In genomic region chr11:84890706-84891105, GRCh38 we compare ENCODE assay signal across 23 cellular contexts.
DNase-seq lines count a peak whose midpoint lies in the region; TF ChIP-seq lines count a peak whose summit lies in the region.
"Had no signal": no experiment of that assay in that cellular context is flagged by ENCODE, and none has a peak within 500 bp of the region (broad histone marks: within the 10 kb centered on the region; RNA-seq: fewer than 3 reads in every experiment).

No MANE protein-coding gene starts in this region.

- no peak overlapping the region for H2AFZ ChIP-seq in osteoblast (ENCODE audit: low read length)

- H3K4me3 ChIP-seq in coronary artery (no peak overlapping the region), osteoblast (ENCODE audit: insufficient read depth, low read length) (no peak overlapping the region)
- H3K4me3 ChIP-seq: ascending aorta, BLaER1, testis had no signal

- no peak overlapping the region for H3K4me2 ChIP-seq in osteoblast (ENCODE audit: insufficient read depth, low read length)
- H3K4me2 ChIP-seq: BLaER1 had no signal

- H3K36me3 ChIP-seq in osteoblast (ENCODE audit: insufficient read depth, low read length), result no peaks in the 10 kb centered on the region
- H3K36me3 ChIP-seq: ascending aorta, BLaER1, neutrophil had no signal

- no peaks in the 10 kb centered on the region for H4K20me1 ChIP-seq in osteoblast (ENCODE audit: insufficient read depth, low read length)
- H4K20me1 ChIP-seq: BLaER1 had no signal

- DNase-seq in EH (ENCODE audit: low read depth) (peak; percentile 39), LHCN-M2 (ENCODE audit: low read depth) (peak; percentile 6), ecto neural progenitor cell (ENCODE audit: low spot score) (peak; percentile 71), left kidney (ENCODE audit: low read depth, low spot score) (peak; percentile 54), NCI-H526 treated with DMSO at 0.1 percent for 48 hours (lab: John Stamatoyannopoulos, UW) (no peak), coronary artery (ENCODE audit: low spot score) (no peak), NCI-H345 (lab: John Stamatoyannopoulos, UW) (no peak), osteoblast (ENCODE audit: insufficient read length, low spot score, missing footprints) (no peak)
- DNase-seq: activated CD4-positive, alpha-beta T cell treated with anti-CD3 and anti-CD28 coated beads, Interleukin-2, amount 10 ng/mL, durations not matched to agents 24 days and 14 days; activated effector memory CD4-positive, alpha-beta T cell treated with anti-CD3 and anti-CD28 coated beads, Interleukin-2, amount 50 U/mL, for 16 hours; activated naive CD8-positive, alpha-beta T cell treated with anti-CD3 and anti-CD28 coated beads, Interleukin-2, amount 10 ng/mL, durations not matched to agents 7 days and 5 days; activated T-cell treated with anti-CD3 and anti-CD28 coated beads, Interleukin-2, amount 50 U/mL, for 1 hour; DMS53; GDM1; left cardiac atrium; mammary epithelial cell; NCI-H187; SHP77; stimulated activated naive CD4-positive, alpha-beta T cell treated with Interleukin-2 at 50 U/mL for 16 hours; testis had no signal

- no peaks in the 10 kb centered on the region for H3K27me3 ChIP-seq in osteoblast (ENCODE audit: insufficient read depth, low read length)
- H3K27me3 ChIP-seq: ascending aorta, BLaER1, neutrophil, testis had no signal

- peaks cover 4% of the 10 kb centered on the region for H3K4me1 ChIP-seq in osteoblast (ENCODE audit: insufficient read depth, low read length)
- H3K4me1 ChIP-seq: ascending aorta, testis had no signal

- H3K79me2 ChIP-seq in osteoblast (ENCODE audit: insufficient read depth, low read length), result no peaks in the 10 kb centered on the region

- TF ChIP-seq CTCF in coronary artery (IDR thresholded peaks at IDR 0.05) (no peak), osteoblast (IDR thresholded peaks at IDR 0.05; ENCODE audit: extremely low read depth, low read depth, low read length) (no peak)

- no peak overlapping the region for H3K27ac ChIP-seq in coronary artery
- no peak overlapping the region for H3K27ac ChIP-seq in osteoblast (ENCODE audit: low read depth, low read length)
- H3K27ac ChIP-seq: ascending aorta, BLaER1, neutrophil, testis had no signal

- no peaks in the 10 kb centered on the region for H3K9me3 ChIP-seq in osteoblast (ENCODE audit: low read depth, low read length)
- H3K9me3 ChIP-seq: ascending aorta, BLaER1, neutrophil, testis had no signal

Comparison
In these comparisons a context has a peak if more than half of its experiments do, and no peak if none do; other contexts are left out.
1. DNase-seq: peak in EH (single experiment), LHCN-M2 (single experiment), ecto neural progenitor cell (single experiment) and left kidney (single experiment); none in NCI-H526 treated with DMSO at 0.1 percent for 48 hours (single experiment), coronary artery (single experiment), NCI-H345 (single experiment) and osteoblast (single experiment).